8 cellular contexts compared by ENCODE assay signal in the genomic region with DNA sequence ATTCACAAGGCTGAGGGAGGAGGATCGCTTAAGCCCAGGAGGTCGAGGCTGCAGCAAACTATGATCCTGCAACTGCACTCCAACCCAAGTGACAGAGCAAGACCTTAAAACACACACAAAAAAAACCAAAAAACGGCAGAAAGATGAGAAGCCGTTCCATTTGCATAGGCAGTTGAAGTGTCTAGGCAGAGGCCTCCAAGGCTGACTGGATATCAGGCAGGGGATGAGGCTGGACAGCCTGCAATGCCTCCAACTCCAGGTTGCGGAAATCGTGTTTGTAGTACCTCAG. TPM values are rescaled to one million over a fixed set of nuclear protein-coding genes. Genes with fewer than 3 reads are reported as not detected.
DNase-seq lines count a peak whose midpoint lies in the region; ATAC-seq, FAIRE-seq and TF ChIP-seq lines count a peak whose summit lies in the region.

No MANE protein-coding gene starts in this region.

- no peak for ATAC-seq in HCT116

- TF ChIP-seq CTCF in HCT116 (IDR thresholded peaks at IDR 0.05 in 2 of 3, conservative IDR thresholded peaks at IDR 0.05 in 1 of 3; ENCODE audit: borderline replicate concordance in 1 of 3, insufficient read depth in 1 of 3, low read depth in 2 of 3, low read length in 2 of 3) (no peak), glutamatergic neuron (IDR thresholded peaks at IDR 0.05; ENCODE audit: partially characterized antibody, unreplicated experiment) (no peak), spleen (IDR thresholded peaks at IDR 0.05 in 8 of 11, conservative IDR thresholded peaks at IDR 0.05 in 3 of 11) (no peak), D721Med (IDR thresholded peaks at IDR 0.05; ENCODE audit: insufficient read depth, missing control alignments) (no peak), GM13977 (IDR thresholded peaks at IDR 0.05; ENCODE audit: extremely low read depth, insufficient read depth, missing control alignments) (no peak)

- 27 to 31% (median 29%) methylated on average over 6 of the region's 6 CpGs for WGBS in spleen, 5 donors

- intact Hi-C loops in HCT116 (cut with micrococcal nuclease) (loop anchor here (1.0 to 5.0 kb wide), 3 partner anchors 46 to 474 kb away; a partner anchor contains a TSS), spleen (cut with DNase I; ENCODE audit: low total_unique reads) (loop anchor here (2.0 kb wide), 1 partner anchor 77 kb away; no protein-coding TSS in a partner anchor)
- intact Hi-C loops in activated CD4-positive, alpha-beta memory T cell treated with anti-CD3 and anti-CD28 coated beads for 36 hours (cut with micrococcal nuclease) = loop anchor here (1.0 to 10.0 kb wide), 2 partner anchors 77 to 547 kb away; a partner anchor contains a TSS

- peak overlapping the region; percentile 63; the same call in 1 of the 2 replicates for H3K9ac ChIP-seq in HCT116 (ENCODE audit: low read length)

- H3K4me1 ChIP-seq in HCT116 (ENCODE audit: control insufficient read depth in 1 of 2, insufficient read depth in 2 of 2, low read length in 2 of 2) (peaks cover 10 to 17% of the 10 kb centered on the region in 2 experiments; a peak in 3 of 4 replicates), spleen (peaks cover 7 to 43% (median 22%) of the 10 kb centered on the region in 6 donors)

- RAD21 ChIA-PET in HCT116 (lab: Charles Lee; ENCODE audit: low non-redundant PET in 1 of 2, low total read pairs in 2 of 2, uncharacterized antibody in 2 of 2, unreplicated experiment in 2 of 2) = no interaction called here

- FAIRE-seq in D721Med (lab: Jason Lieb, UNC) = no peak

- peaks cover 3% of the 10 kb centered on the region for H3K36me3 Mint-ChIP-seq in activated CD4-positive, alpha-beta memory T cell treated with anti-CD3 and anti-CD28 coated beads for 36 hours
- no peaks in the 10 kb centered on the region for H3K36me3 Mint-ChIP-seq in glutamatergic neuron (ENCODE audit: unreplicated experiment)

- BruUV-seq in HCT116 (replicated peaks; lab: Mats Ljungman, UMichigan) = no TSS peak

- no peak overlapping the region for H2AFZ ChIP-seq in HCT116 (ENCODE audit: low read depth, low read length, poor library complexity, severe bottlenecking)

- peaks cover 7% of the 10 kb centered on the region for H3K4me1 Mint-ChIP-seq in activated CD4-positive, alpha-beta memory T cell treated with anti-CD3 and anti-CD28 coated beads for 36 hours (ENCODE audit: low read depth)
- peaks cover 7% of the 10 kb centered on the region for H3K4me1 Mint-ChIP-seq in glutamatergic neuron (ENCODE audit: low read depth, unreplicated experiment)

- CTCF ChIA-PET in HCT116 (lab: Charles Lee) = no interaction called here
- CTCF ChIA-PET in activated CD4-positive, alpha-beta memory T cell treated with anti-CD3 and anti-CD28 coated beads for 36 hours (lab: Charles Lee) = interaction anchor here (2.6 kb wide), 1 partner anchor 76 kb away, joined by 26 read pairs; no protein-coding TSS in a partner anchor

- peak overlapping the region; percentile 99 for H3K4me3 Mint-ChIP-seq in activated CD4-positive, alpha-beta memory T cell treated with anti-CD3 and anti-CD28 coated beads for 36 hours
- peak overlapping the region; percentile 99 for H3K4me3 Mint-ChIP-seq in glutamatergic neuron (ENCODE audit: unreplicated experiment)

- H3K27me3 ChIP-seq in HCT116 (ENCODE audit: insufficient read depth, low read length) (no peaks in the 10 kb centered on the region), spleen (replicated peaks in 1 of 7) (no peaks in the 10 kb centered on the region)

- DNase-seq in HCT116 (ENCODE audit: low read depth, low spot score) (no peak), glutamatergic neuron (no peak), spleen (no peak), D721Med (ENCODE audit: insufficient read length, low spot score) (no peak), GM19240 (ENCODE audit: insufficient read length, low spot score) (no peak), GM13977 (ENCODE audit: low spot score) (no peak), NCI-H524 treated with DMSO at 0.1 percent for 48 hours (lab: John Stamatoyannopoulos, UW) (no peak)
- no peak for DNase-seq in activated CD4-positive, alpha-beta memory T cell treated with anti-CD3 and anti-CD28 coated beads for 36 hours

- no peaks in the 10 kb centered on the region for H3K27me3 Mint-ChIP-seq in activated CD4-positive, alpha-beta memory T cell treated with anti-CD3 and anti-CD28 coated beads for 36 hours
- H3K27me3 Mint-ChIP-seq in glutamatergic neuron (ENCODE audit: unreplicated experiment) = peaks cover 18% of the 10 kb centered on the region

- H3K9me2 ChIP-seq in HCT116 (ENCODE audit: insufficient read depth) = no peaks in the 10 kb centered on the region

- TF ChIP-seq RAD21 in HCT116 (IDR thresholded peaks at IDR 0.05; ENCODE audit: low read depth) = no peak

- no peak for TF ChIP-seq POLR2A in HCT116 (IDR thresholded peaks at IDR 0.05; ENCODE audit: borderline replicate concordance, extremely low read depth, insufficient read depth, insufficient read length)
- no peak for TF ChIP-seq POLR2A in spleen (IDR thresholded peaks at IDR 0.05)

- H3K27ac Mint-ChIP-seq in activated CD4-positive, alpha-beta memory T cell treated with anti-CD3 and anti-CD28 coated beads for 36 hours = peak overlapping the region; percentile 100
- peak overlapping the region; percentile 33 for H3K27ac Mint-ChIP-seq in glutamatergic neuron (ENCODE audit: unreplicated experiment)

- H3K36me3 ChIP-seq in HCT116 (ENCODE audit: control insufficient read depth in 1 of 2, insufficient read depth in 2 of 2, low read length in 2 of 2) (no peaks in the 10 kb centered on the region; a peak in 1 of 4 replicates), spleen (peaks cover 0 to 10% (median 0%) of the 10 kb centered on the region in 6 donors)

- POLR2A ChIA-PET in HCT116 (lab: Charles Lee) = no interaction called here
- POLR2A ChIA-PET in activated CD4-positive, alpha-beta memory T cell treated with anti-CD3 and anti-CD28 coated beads for 36 hours (lab: Charles Lee) = interaction anchor here (1.4 kb wide), 1 partner anchor 20 kb away, joined by 3 read pairs; no protein-coding TSS in a partner anchor

- in situ Hi-C loops in GM13977 (cut with MboI; ENCODE audit: low pct_unique_long_range_greater_than_20kb, low sequenced_read_pairs, unreplicated experiment) = no loop called here

- peak overlapping the region; percentile 62 to 97 for H3K4me3 ChIP-seq in HCT116 (replicated peaks in 1 of 2; ENCODE audit: low read depth in 1 of 2, low read length in 2 of 2)
- peak overlapping the region; percentile 47 to 95 (median 78) for H3K4me3 ChIP-seq in spleen

- H3K9me3 ChIP-seq in HCT116 (ENCODE audit: control insufficient read depth in 1 of 2, insufficient read depth in 1 of 2, low read depth in 1 of 2, low read length in 2 of 2) (no peaks in the 10 kb centered on the region), spleen (no peaks in the 10 kb centered on the region)

- H4K20me1 ChIP-seq in HCT116 (ENCODE audit: insufficient read depth) = no peaks in the 10 kb centered on the region

- peaks cover 10% of the 10 kb centered on the region; the same call in 1 of the 2 replicates for H3K79me2 ChIP-seq in HCT116 (ENCODE audit: insufficient read depth, low read length)

- H3K27ac ChIP-seq in HCT116 (ENCODE audit: low read depth, low read length) (peak overlapping the region; percentile 92), spleen (peak overlapping the region; percentile 49 to 99 (median 96))

- H3K9me3 Mint-ChIP-seq in activated CD4-positive, alpha-beta memory T cell treated with anti-CD3 and anti-CD28 coated beads for 36 hours = no peaks in the 10 kb centered on the region
- H3K9me3 Mint-ChIP-seq in glutamatergic neuron (ENCODE audit: unreplicated experiment) = peaks cover 13% of the 10 kb centered on the region

- peak overlapping the region; percentile 95 for H3K4me2 ChIP-seq in HCT116 (ENCODE audit: low read length)

TF ChIP-seq in HCT116, 20 proteins besides CTCF, POLR2A, EP300 and RAD21 (continues in another document):
- TF ChIP-seq TCF7L2 (IDR thresholded peaks at IDR 0.05; ENCODE audit: borderline replicate concordance, extremely low read depth, insufficient read depth, insufficient read length) (no peak), YY1 (IDR thresholded peaks at IDR 0.05; ENCODE audit: extremely low read depth, insufficient replicate concordance, low read depth, low read length) (no peak), POLR2AphosphoS5 (IDR thresholded peaks at IDR 0.05; ENCODE audit: low read depth, low read length) (no peak), EZH2phosphoT487 (IDR thresholded peaks at IDR 0.05; ENCODE audit: borderline replicate concordance) (no peak)

RNA-seq across cellular contexts. Expression of a gene that starts 2.0 kb away (rescaled TPM):
- total RNA-seq in HCT116 (2021; ENCODE audit: unreplicated experiment) (45.2 TPM), glutamatergic neuron (ENCODE audit: unreplicated experiment) (76.8 TPM), spleen (10 to 100 TPM; 12.4 to 21.0 (median 17.8) TPM)
- 25.3 and 26.6 TPM in 2 replicates for polyA plus RNA-seq in HCT116 (2012)
- total RNA-seq in activated CD4-positive, alpha-beta memory T cell treated with anti-CD3 and anti-CD28 coated beads for 36 hours = 10 to 100 TPM; 21.0 to 22.2 TPM
- polyA plus RNA-seq in spleen = 10 to 100 TPM in 1 of 3 donors, 1 to 10 TPM in 2; 4.3 to 24.7 (median 5.5) TPM

RNA-seq across cellular contexts. Expression of a gene that starts 25.0 kb away (rescaled TPM):
- total RNA-seq in HCT116 (2021; ENCODE audit: unreplicated experiment) (1.4 TPM), glutamatergic neuron (ENCODE audit: unreplicated experiment) (1.7 TPM), spleen (1 to 10 TPM in 5 of 7 donors, under 1 TPM in 1, not detected in 1; 0.68 to 3.3 (median 1.4) TPM)
- 2.2 and 3.3 TPM in 2 replicates for polyA plus RNA-seq in HCT116 (2012)
- under 1 TPM; 0.22 to 0.43 TPM for total RNA-seq in activated CD4-positive, alpha-beta memory T cell treated with anti-CD3 and anti-CD28 coated beads for 36 hours
- 1 to 10 TPM in 2 of 3 donors, under 1 TPM in 1; 0.61 to 1.3 (median 1.1) TPM for polyA plus RNA-seq in spleen

RNA-seq across cellular contexts. Expression of a gene that starts 27.5 kb away (rescaled TPM):
- total RNA-seq in HCT116 (2021; ENCODE audit: unreplicated experiment) = 9.0 TPM
- 8.1 and 8.7 TPM in 2 replicates for polyA plus RNA-seq in HCT116 (2012)
- 1 to 10 TPM; 9.6 to 9.7 TPM for total RNA-seq in activated CD4-positive, alpha-beta memory T cell treated with anti-CD3 and anti-CD28 coated beads for 36 hours
- total RNA-seq in glutamatergic neuron (ENCODE audit: unreplicated experiment) = 5.1 TPM
- 10 to 100 TPM; 20.7 to 44.8 (median 29.8) TPM for total RNA-seq in spleen
- 10 to 100 TPM; 22.2 to 26.2 (median 22.5) TPM for polyA plus RNA-seq in spleen

RNA-seq across cellular contexts. Expression of a gene that starts 27.5 kb away (rescaled TPM):
- total RNA-seq in HCT116 (2021; ENCODE audit: unreplicated experiment) (44.9 TPM), glutamatergic neuron (ENCODE audit: unreplicated experiment) (24.0 TPM), spleen (10 to 100 TPM; 15.5 to 24.3 (median 21.6) TPM)
- polyA plus RNA-seq in HCT116 (2012) = 24.2 and 30.9 TPM in 2 replicates
- 10 to 100 TPM; 25.6 to 25.7 TPM for total RNA-seq in activated CD4-positive, alpha-beta memory T cell treated with anti-CD3 and anti-CD28 coated beads for 36 hours
- 10 to 100 TPM; 35.6 to 38.7 (median 37.8) TPM for polyA plus RNA-seq in spleen

RNA-seq across cellular contexts. Expression of a gene that starts 36.2 kb away (rescaled TPM):
- 26.9 TPM for total RNA-seq in HCT116 (2021; ENCODE audit: unreplicated experiment)
- polyA plus RNA-seq in HCT116 (2012) = 16.1 and 18.5 TPM in 2 replicates
- total RNA-seq in activated CD4-positive, alpha-beta memory T cell treated with anti-CD3 and anti-CD28 coated beads for 36 hours = 10 to 100 TPM; 16.4 to 17.4 TPM
- total RNA-seq in glutamatergic neuron (ENCODE audit: unreplicated experiment) = 24.3 TPM
- total RNA-seq in spleen = 10 to 100 TPM; 10.1 to 24.9 (median 19.8) TPM
- 10 to 100 TPM in 1 of 3 donors, 1 to 10 TPM in 2; 4.8 to 15.0 (median 8.8) TPM for polyA plus RNA-seq in spleen
